17 cellular contexts compared by ENCODE assay signal in genomic region chr6:90444125-90444745, GRCh38.
DNase-seq lines count a peak whose midpoint lies in the region; ATAC-seq and TF ChIP-seq lines count a peak whose summit lies in the region.
"Had no signal": no experiment of that assay in that cellular context is flagged by ENCODE, and none has a peak within 500 bp of the region (broad histone marks: within the 10 kb centered on the region; RNA-seq: fewer than 3 reads in every experiment).

No MANE protein-coding gene starts in this region.

- H3K27me3 ChIP-seq in HUES64 (ENCODE audit: insufficient read depth, low read length) (no peaks in the 10 kb centered on the region), transverse colon (no peaks in the 10 kb centered on the region)
- H3K27me3 ChIP-seq: hepatocyte had no signal

- H3K27ac ChIP-seq in HUES64 (ENCODE audit: low read depth, low read length) (peak overlapping the region; percentile 15; the same call in 1 of the 2 replicates), transverse colon (no peak overlapping the region)
- H3K27ac ChIP-seq: hepatocyte, parathyroid adenoma had no signal

- H3K4me3 Mint-ChIP-seq in activated T-cell treated with anti-CD3 and anti-CD28 coated beads, Interleukin-2, amount 50 U/mL, for 4 hours: no peak overlapping the region
- H3K4me3 Mint-ChIP-seq: stimulated activated naive B cell treated with anti-CD40 and anti-IgM and Interleukin-4, amounts not matched to agents 10 μg/mL and 1 μg/mL and 100 μg/mL, for 72 hours had no signal

- no peak overlapping the region for H3K9ac ChIP-seq in HUES64 (ENCODE audit: low read depth, low read length)
- H3K9ac ChIP-seq: parathyroid adenoma had no signal

- no peak for TF ChIP-seq POLR2A in transverse colon (IDR thresholded peaks at IDR 0.05)

- TF ChIP-seq EP300 in transverse colon (IDR thresholded peaks at IDR 0.05; ENCODE audit: low read depth): no peak

- in situ Hi-C loops in transverse colon (cut with MboI; ENCODE audit: low pct_ligation_motif_present in 1 of 4, low pct_unique_long_range_greater_than_20kb in 1 of 4, low sequenced_read_pairs in 3 of 4): no loop called here

- H3K36me3 ChIP-seq in HUES64 (ENCODE audit: insufficient read depth, low read length) (no peaks in the 10 kb centered on the region), transverse colon (no peaks in the 10 kb centered on the region)

- no peaks in the 10 kb centered on the region for H3K36me3 Mint-ChIP-seq in activated T-cell treated with anti-CD3 and anti-CD28 coated beads, Interleukin-2, amount 50 U/mL, for 4 hours (ENCODE audit: insufficient read depth)
- H3K36me3 Mint-ChIP-seq: stimulated activated naive B cell treated with anti-CD40 and anti-IgM and Interleukin-4, amounts not matched to agents 10 μg/mL and 1 μg/mL and 100 μg/mL, for 72 hours had no signal

- no peaks in the 10 kb centered on the region for H3K9me3 Mint-ChIP-seq in activated T-cell treated with anti-CD3 and anti-CD28 coated beads, Interleukin-2, amount 50 U/mL, for 4 hours
- H3K9me3 Mint-ChIP-seq: stimulated activated naive B cell treated with anti-CD40 and anti-IgM and Interleukin-4, amounts not matched to agents 10 μg/mL and 1 μg/mL and 100 μg/mL, for 72 hours had no signal

- intact Hi-C loops in transverse colon (cut with DNase I; ENCODE audit: low total_unique reads): no loop called here

- H3K4me1 ChIP-seq in HUES64 (ENCODE audit: insufficient read depth, low read length) (peaks cover 50% of the 10 kb centered on the region), transverse colon (no peaks in the 10 kb centered on the region)
- H3K4me1 ChIP-seq: parathyroid adenoma had no signal

- H3K27me3 Mint-ChIP-seq in activated T-cell treated with anti-CD3 and anti-CD28 coated beads, Interleukin-2, amount 50 U/mL, for 4 hours (ENCODE audit: low read depth): no peaks in the 10 kb centered on the region
- H3K27me3 Mint-ChIP-seq: stimulated activated naive B cell treated with anti-CD40 and anti-IgM and Interleukin-4, amounts not matched to agents 10 μg/mL and 1 μg/mL and 100 μg/mL, for 72 hours had no signal

- no peak for DNase-seq in activated T-cell treated with anti-CD3 and anti-CD28 coated beads, Interleukin-2, amount 50 U/mL, for 4 hours
- DNase-seq in activated T-cell treated with anti-CD3 and anti-CD28 coated beads, Interleukin-2, amount 50 U/mL, for 1 hour: no peak
- peak; percentile 60 for DNase-seq in ecto neural progenitor cell (ENCODE audit: low spot score)
- DNase-seq in retina: peak; percentile 46
- no peak for DNase-seq in amniotic stem cell (lab: John Stamatoyannopoulos, UW)
- no peak for DNase-seq in transverse colon
- DNase-seq: activated CD4-positive, alpha-beta T cell treated with anti-CD3 and anti-CD28 coated beads for 4 hours; activated effector memory CD4-positive, alpha-beta T cell treated with anti-CD3 and anti-CD28 coated beads, Interleukin-2, amount 50 U/mL, for 16 hours; effector CD4-positive, alpha-beta T cell; NCI-H1694 treated with DMSO at 0.1 percent for 48 hours; NCI-H510A treated with DMSO at 0.1 percent for 48 hours; SIG-M5; stimulated activated naive B cell treated with anti-CD40 and anti-IgM and Interleukin-4, amounts not matched to agents 10 μg/mL and 1 μg/mL and 100 μg/mL, for 72 hours had no signal

- H3K9me3 ChIP-seq in HUES64 (ENCODE audit: insufficient read depth, low read depth, low read length): no peaks in the 10 kb centered on the region
- H3K9me3 ChIP-seq in transverse colon: no peaks in the 10 kb centered on the region

- H3K4me1 Mint-ChIP-seq in activated T-cell treated with anti-CD3 and anti-CD28 coated beads, Interleukin-2, amount 50 U/mL, for 4 hours (ENCODE audit: low read depth): peaks cover 35% of the 10 kb centered on the region

- peak; percentile 22 to 31 for ATAC-seq in activated T-cell treated with anti-CD3 and anti-CD28 coated beads, Interleukin-2, amount 50 U/mL, for 4 hours
- no peak for ATAC-seq in HG02852 (IDR thresholded peaks at IDR 0.05; ENCODE audit: unreplicated experiment)
- ATAC-seq: stimulated activated naive B cell treated with anti-CD40 and anti-IgM and Interleukin-4, amounts not matched to agents 10 μg/mL and 1 μg/mL and 100 μg/mL, for 72 hours had no signal

- H3K4me3 ChIP-seq in HUES64 (ENCODE audit: low read length) (no peak overlapping the region), transverse colon (no peak overlapping the region)
- H3K4me3 ChIP-seq: hepatocyte had no signal

- TF ChIP-seq CTCF in transverse colon (IDR thresholded peaks at IDR 0.05): no peak

- WGBS in HUES64: 82% methylated on average over 10 of the region's 10 CpGs
- 80 to 83% methylated on average over 7 to 10 of the region's 10 CpGs for WGBS in transverse colon (ENCODE audit: low coverage in 1 of 2), 2 donors

Comparison
In these comparisons a context has a peak if more than half of its experiments do, and no peak if none do; other contexts are left out.
1. DNase-seq: peak in ecto neural progenitor cell (single experiment) and retina (single experiment); none in activated T-cell treated with anti-CD3 and anti-CD28 coated beads, Interleukin-2, amount 50 U/mL, for 4 hours (single experiment), activated T-cell treated with anti-CD3 and anti-CD28 coated beads, Interleukin-2, amount 50 U/mL, for 1 hour (single experiment), amniotic stem cell (single experiment) and transverse colon (single experiment).